Comparison of ENCODE assay signal across 27 cellular contexts in genomic region chr19:19635313-19635702, GRCh38. TPM values are rescaled to one million over a fixed set of nuclear protein-coding genes. Genes with fewer than 3 reads are reported as not detected.
"Had no signal": no experiment of that assay in that cellular context is flagged by ENCODE, and none has a peak within 500 bp of the region (broad histone marks: within the 10 kb centered on the region; RNA-seq: fewer than 3 reads in every experiment).

No MANE protein-coding gene starts in this region.

- H3K27ac Mint-ChIP-seq: nephron, type B pancreatic cell had no signal

- H3K27me3 Mint-ChIP-seq: stimulated activated naive CD8-positive, alpha-beta T cell treated with anti-CD3 and anti-CD28 coated beads, Interleukin-15, amount 100 ng/mL, for 72 hours; type B pancreatic cell had no signal

- FAIRE-seq: endothelial cell of umbilical vein, pancreas had no signal

- H3K27ac ChIP-seq: breast epithelium, gastroesophageal sphincter, hepatocyte, pancreas, prostate gland, skin epidermis, uterus had no signal

- H3K27me3 ChIP-seq: breast epithelium, gastroesophageal sphincter, hepatocyte, pancreas, uterus had no signal

- H3K4me3 ChIP-seq: breast epithelium, gastroesophageal sphincter, hepatocyte, pancreas, prostate gland, skin epidermis, uterus had no signal

- H2AFZ ChIP-seq: hepatocyte had no signal

- ATAC-seq: gastroesophageal sphincter; left cardiac atrium; left ventricle myocardium superior; pancreas; sciatic nerve; stimulated activated naive CD8-positive, alpha-beta T cell treated with anti-CD3 and anti-CD28 coated beads, Interleukin-15, amount 100 ng/mL, for 72 hours had no signal

- H3K9me3 ChIP-seq: breast epithelium, gastroesophageal sphincter, pancreas, prostate gland, uterus had no signal

- H3K4me3 Mint-ChIP-seq: nephron; stimulated activated naive CD8-positive, alpha-beta T cell treated with anti-CD3 and anti-CD28 coated beads, Interleukin-15, amount 100 ng/mL, for 72 hours; T-helper 1 cell treated with Interleukin-12 subunit alpha and Interleukin-12 subunit beta and Interleukin-4 antibody, amounts not matched to agents 30 μg/mL and 1 μg/mL, for 36 hours; type B pancreatic cell had no signal

- H3K4me1 ChIP-seq: breast epithelium, gastroesophageal sphincter, pancreas, prostate gland, uterus had no signal

- H3K79me2 ChIP-seq: hepatocyte had no signal

- H3K4me2 ChIP-seq: hepatocyte had no signal

- H3K4me1 Mint-ChIP-seq: nephron had no signal

- DNase-seq: activated CD4-positive, alpha-beta T cell treated with anti-CD3 and anti-CD28 coated beads for 1 hour; activated CD4-positive, alpha-beta T cell treated with anti-CD3 and anti-CD28 coated beads, Interleukin-2, amount 50 U/mL, for 1 hour; activated gamma-delta T cell treated with Interleukin-2 at 50 U/mL for 16 hours; activated T-cell treated with anti-CD3 and anti-CD28 coated beads, Interleukin-2, amount 50 U/mL, for 1 hour; central memory CD4-positive, alpha-beta T cell; islet precursor cell; left cardiac atrium; left ventricle myocardium superior; pancreas; retina; stimulated activated CD4-positive, alpha-beta T cell treated with anti-CD3 and anti-CD28 coated beads, Interleukin-12 subunit alpha, Interleukin-12 subunit beta, amount 100 ng/mL, for 4 hours; stimulated activated CD4-positive, alpha-beta T cell treated with anti-CD3 and anti-CD28 coated beads, Interleukin-4, amount 100 ng/mL, for 1 hour; stimulated activated naive CD8-positive, alpha-beta T cell treated with anti-CD3 and anti-CD28 coated beads, Interleukin-15, amount 100 ng/mL, for 72 hours; substantia nigra; T1000; uterus had no signal

- H3K36me3 ChIP-seq: breast epithelium, pancreas, prostate gland, uterus had no signal

- H3K9me3 Mint-ChIP-seq: nephron; stimulated activated naive CD8-positive, alpha-beta T cell treated with anti-CD3 and anti-CD28 coated beads, Interleukin-15, amount 100 ng/mL, for 72 hours; T-helper 1 cell treated with Interleukin-12 subunit alpha and Interleukin-12 subunit beta and Interleukin-4 antibody, amounts not matched to agents 30 μg/mL and 1 μg/mL, for 36 hours; type B pancreatic cell had no signal

RNA-seq across cellular contexts. Expression of gene PBX4, which starts 16.8 kb away (rescaled TPM):
- total RNA-seq: endothelial cell of umbilical vein, lung microvascular endothelial cell had no signal
- polyA plus RNA-seq: endothelial cell of umbilical vein had no signal
